9 cellular contexts compared by ENCODE assay signal in genomic region chr6:3260296-3260695, GRCh38. TPM values are rescaled to one million over a fixed set of nuclear protein-coding genes. Genes with fewer than 3 reads are reported as not detected.
DNase-seq lines count a peak whose midpoint lies in the region; ATAC-seq and TF ChIP-seq lines count a peak whose summit lies in the region.
"Had no signal": no experiment of that assay in that cellular context is flagged by ENCODE, and none has a peak within 500 bp of the region (broad histone marks: within the 10 kb centered on the region; RNA-seq: fewer than 3 reads in every experiment).

No MANE protein-coding gene starts in this region.

- ATAC-seq in activated CD8-positive, alpha-beta memory T cell treated with anti-CD3 and anti-CD28 coated beads, Interleukin-2, amount 10 ng/mL, durations not matched to agents 7 days and 5 days = no peak
- no peak for ATAC-seq in stimulated activated effector memory CD8-positive, alpha-beta T cell treated with anti-CD3 and anti-CD28 coated beads, Interleukin-12 subunit alpha, Interleukin-12 subunit beta, amount 100 ng/mL, for 72 hours
- ATAC-seq in GM19397 (IDR thresholded peaks at IDR 0.05; ENCODE audit: unreplicated experiment) (no peak), GM21528 (IDR thresholded peaks at IDR 0.05; ENCODE audit: low FRiP score, unreplicated experiment) (no peak)

- peaks cover 15% of the 10 kb centered on the region for H3K36me3 Mint-ChIP-seq in activated CD8-positive, alpha-beta memory T cell treated with anti-CD3 and anti-CD28 coated beads, Interleukin-2, amount 10 ng/mL, durations not matched to agents 7 days and 5 days
- peaks cover 40% of the 10 kb centered on the region for H3K36me3 Mint-ChIP-seq in stimulated activated effector memory CD8-positive, alpha-beta T cell treated with anti-CD3 and anti-CD28 coated beads, Interleukin-12 subunit alpha, Interleukin-12 subunit beta, amount 100 ng/mL, for 72 hours

- H3K4me3 ChIP-seq in SU-DHL-6 (ENCODE audit: insufficient read depth, low read length, poor library complexity, severe bottlenecking) (no peak overlapping the region), epithelial cell of proximal tubule (ENCODE audit: low read depth, low read length) (peak overlapping the region; percentile 89)

- H3K9me3 Mint-ChIP-seq in activated CD8-positive, alpha-beta memory T cell treated with anti-CD3 and anti-CD28 coated beads, Interleukin-2, amount 10 ng/mL, durations not matched to agents 7 days and 5 days (ENCODE audit: low read depth) = no peaks in the 10 kb centered on the region
- no peaks in the 10 kb centered on the region for H3K9me3 Mint-ChIP-seq in stimulated activated effector memory CD8-positive, alpha-beta T cell treated with anti-CD3 and anti-CD28 coated beads, Interleukin-12 subunit alpha, Interleukin-12 subunit beta, amount 100 ng/mL, for 72 hours

- no peak for DNase-seq in activated CD8-positive, alpha-beta memory T cell treated with anti-CD3 and anti-CD28 coated beads, Interleukin-2, amount 10 ng/mL, durations not matched to agents 7 days and 5 days
- DNase-seq in activated CD8-positive, alpha-beta memory T cell treated with anti-CD3 and anti-CD28 coated beads, Interleukin-2, amount 50 U/mL, for 4 hours = no peak
- DNase-seq in epithelial cell of proximal tubule (ENCODE audit: low read depth) = no peak
- no peak for DNase-seq in stimulated activated effector memory CD8-positive, alpha-beta T cell treated with anti-CD3 and anti-CD28 coated beads, Interleukin-12 subunit alpha, Interleukin-12 subunit beta, amount 100 ng/mL, for 72 hours (ENCODE audit: low spot score in 2 of 2)
- DNase-seq in GM10266 (ENCODE audit: extremely low spot score) = no peak
- DNase-seq: activated CD4-positive, alpha-beta T cell treated with anti-CD3 and anti-CD28 coated beads for 1 hour had no signal

- H2AFZ ChIP-seq in SU-DHL-6 (ENCODE audit: low read depth, low read length, severe bottlenecking) = no peak overlapping the region

- H3K27me3 Mint-ChIP-seq in activated CD8-positive, alpha-beta memory T cell treated with anti-CD3 and anti-CD28 coated beads, Interleukin-2, amount 10 ng/mL, durations not matched to agents 7 days and 5 days = peaks cover 10% of the 10 kb centered on the region

- H3F3A ChIP-seq in SU-DHL-6 (ENCODE audit: insufficient read depth) = no peaks in the 10 kb centered on the region

- peak overlapping the region; percentile 44 for H3K4me3 Mint-ChIP-seq in activated CD8-positive, alpha-beta memory T cell treated with anti-CD3 and anti-CD28 coated beads, Interleukin-2, amount 10 ng/mL, durations not matched to agents 7 days and 5 days
- H3K4me3 Mint-ChIP-seq in stimulated activated effector memory CD8-positive, alpha-beta T cell treated with anti-CD3 and anti-CD28 coated beads, Interleukin-12 subunit alpha, Interleukin-12 subunit beta, amount 100 ng/mL, for 72 hours = peak overlapping the region; percentile 93

- peak overlapping the region; percentile 57 for H3K4me2 ChIP-seq in SU-DHL-6 (ENCODE audit: low read depth, low read length, poor library complexity, severe bottlenecking)

- peaks cover 64% of the 10 kb centered on the region for H3K79me2 ChIP-seq in SU-DHL-6 (ENCODE audit: insufficient read depth, low read length)

- H3K36me3 ChIP-seq in SU-DHL-6 (ENCODE audit: low read length) = 0 out of 2 replicates have a peak, but pooled peaks cover 2% of the 10 kb centered on the region

- no peak overlapping the region for H3K27ac Mint-ChIP-seq in activated CD8-positive, alpha-beta memory T cell treated with anti-CD3 and anti-CD28 coated beads, Interleukin-2, amount 10 ng/mL, durations not matched to agents 7 days and 5 days
- H3K27ac Mint-ChIP-seq in stimulated activated effector memory CD8-positive, alpha-beta T cell treated with anti-CD3 and anti-CD28 coated beads, Interleukin-12 subunit alpha, Interleukin-12 subunit beta, amount 100 ng/mL, for 72 hours = no peak overlapping the region

- H3K9me2 ChIP-seq in SU-DHL-6 (replicated peaks; ENCODE audit: insufficient read depth, low read length) = no peaks in the 10 kb centered on the region

- peaks cover 4% of the 10 kb centered on the region; the same call in 1 of the 2 replicates for H4K20me1 ChIP-seq in SU-DHL-6 (ENCODE audit: low read depth, low read length)

- H3K9me3 ChIP-seq in SU-DHL-6 (ENCODE audit: insufficient read depth, low read length) = no peaks in the 10 kb centered on the region

- CTCF ChIA-PET in activated CD8-positive, alpha-beta memory T cell treated with anti-CD3 and anti-CD28 coated beads, Interleukin-2, amount 10 ng/mL, durations not matched to agents 7 days and 5 days (lab: Charles Lee) = interaction anchor here (1.2 to 5.5 kb wide), 5 partner anchors 10 to 473 kb away, joined by 4 to 46 read pairs (median 5); partner anchors contain the start of gene TUBB2A

- H3K4me1 Mint-ChIP-seq in activated CD8-positive, alpha-beta memory T cell treated with anti-CD3 and anti-CD28 coated beads, Interleukin-2, amount 10 ng/mL, durations not matched to agents 7 days and 5 days = peaks cover 38% of the 10 kb centered on the region
- peaks cover 39% of the 10 kb centered on the region for H3K4me1 Mint-ChIP-seq in stimulated activated effector memory CD8-positive, alpha-beta T cell treated with anti-CD3 and anti-CD28 coated beads, Interleukin-12 subunit alpha, Interleukin-12 subunit beta, amount 100 ng/mL, for 72 hours

- peak overlapping the region; percentile 8 for H3K9ac ChIP-seq in SU-DHL-6 (ENCODE audit: low read length)

- H3K27ac ChIP-seq in SU-DHL-6 (ENCODE audit: low read depth, low read length) = no peak overlapping the region

- TF ChIP-seq CTCF in SU-DHL-6 (IDR thresholded peaks at IDR 0.05; ENCODE audit: insufficient read depth, low read length, poor library complexity, severe bottlenecking) (no peak), epithelial cell of proximal tubule (conservative IDR thresholded peaks at IDR 0.05; ENCODE audit: low read depth, low read length) (no peak), GM10266 (IDR thresholded peaks at IDR 0.05; ENCODE audit: control insufficient read depth, insufficient read depth, low read depth, missing control alignments) (no peak)

- no peaks in the 10 kb centered on the region for H3K27me3 ChIP-seq in SU-DHL-6 (ENCODE audit: low read length)

RNA-seq across cellular contexts. Expression of gene PSMG4, which starts 1.5 kb away (rescaled TPM):
- 10 to 100 TPM; 24.4 TPM for total RNA-seq in activated CD8-positive, alpha-beta memory T cell treated with anti-CD3 and anti-CD28 coated beads, Interleukin-2, amount 10 ng/mL, durations not matched to agents 7 days and 5 days
- total RNA-seq in epithelial cell of proximal tubule = 24.6 and 28.6 TPM in 2 replicates

RNA-seq across cellular contexts. Expression of gene TUBB2B, which starts 32.8 kb away (rescaled TPM):
- not detected for total RNA-seq in activated CD8-positive, alpha-beta memory T cell treated with anti-CD3 and anti-CD28 coated beads, Interleukin-2, amount 10 ng/mL, durations not matched to agents 7 days and 5 days
- 213 and 219 TPM in 2 replicates for total RNA-seq in epithelial cell of proximal tubule

Comparison
In these comparisons a context has a peak if more than half of its experiments do, and no peak if none do; other contexts are left out.
1. RNA of gene TUBB2B, which starts 32.8 kb away (total RNA-seq): 213 to 219 TPM in epithelial cell of proximal tubule; not detected in activated CD8-positive, alpha-beta memory T cell treated with anti-CD3 and anti-CD28 coated beads, Interleukin-2, amount 10 ng/mL, durations not matched to agents 7 days and 5 days; every median in the first group is over 100 times any median in the second.